20 cellular contexts compared by ENCODE assay signal in genomic region chr6:129115491-129115890, GRCh38.
DNase-seq lines count a peak whose midpoint lies in the region; ATAC-seq and TF ChIP-seq lines count a peak whose summit lies in the region.
"Had no signal": no experiment of that assay in that cellular context is flagged by ENCODE, and none has a peak within 500 bp of the region (broad histone marks: within the 10 kb centered on the region; RNA-seq: fewer than 3 reads in every experiment).

No MANE protein-coding gene starts in this region.

- no peaks in the 10 kb centered on the region for H3K9me3 Mint-ChIP-seq in memory B cell
- H3K9me3 Mint-ChIP-seq: GM23338 had no signal

- H3K9me2 ChIP-seq in OCI-LY7 (ENCODE audit: insufficient read depth, low read length), result no peaks in the 10 kb centered on the region

- POLR2A ChIA-PET in OCI-LY7 (lab: Charles Lee), result interaction anchor here (0.6 to 1.5 kb wide), 5 partner anchors 11 to 85 kb away, joined by 3 to 6 read pairs (median 3); no protein-coding TSS in a partner anchor

- CTCF ChIA-PET in OCI-LY7 (lab: Charles Lee; ENCODE audit: unreplicated experiment), result no interaction called here

- no peaks in the 10 kb centered on the region for H3K27me3 Mint-ChIP-seq in memory B cell

- no peak overlapping the region for H3K4me2 ChIP-seq in OCI-LY7 (ENCODE audit: low read length)
- H3K4me2 ChIP-seq in mesendoderm (ENCODE audit: low read length), result no peak overlapping the region
- H3K4me2 ChIP-seq: BLaER1, GM23338, KMS-11 had no signal

- H2BK120ac ChIP-seq in mesendoderm (ENCODE audit: low read depth, low read length), result no peak overlapping the region

- no peak for ATAC-seq in heart left ventricle
- ATAC-seq in Right ventricle myocardium inferior, result no peak
- ATAC-seq in memory B cell (ENCODE audit: low read depth), result peak; percentile 21
- ATAC-seq in GM19351 (IDR thresholded peaks at IDR 0.05; ENCODE audit: unreplicated experiment), result no peak
- no peak for ATAC-seq in HG02759 (IDR thresholded peaks at IDR 0.05; ENCODE audit: unreplicated experiment)
- ATAC-seq: GM12878, GM23338, Panc1 had no signal

- H3K27ac ChIP-seq in heart left ventricle (peak overlapping the region in 10 of 12 donors; percentile 4 to 62 (median 40)), OCI-LY7 (ENCODE audit: low read depth, low read length, poor library complexity, severe bottlenecking) (no peak overlapping the region), vagina (peak overlapping the region; percentile 33), mesendoderm (ENCODE audit: low read depth, low read length) (no peak overlapping the region)
- H3K27ac ChIP-seq: BLaER1, KMS-11 had no signal

- no peak overlapping the region for H2BK15ac ChIP-seq in mesendoderm (replicated peaks; ENCODE audit: low read depth)

- no peak overlapping the region for H3K9ac ChIP-seq in mesendoderm (ENCODE audit: low read length)
- H3K9ac ChIP-seq: BLaER1, KMS-11 had no signal

- no peak overlapping the region for H3K18ac ChIP-seq in mesendoderm (ENCODE audit: low read length)

- no peaks in the 10 kb centered on the region for H3K36me3 Mint-ChIP-seq in memory B cell
- H3K36me3 Mint-ChIP-seq: CD8-positive, alpha-beta memory T cell had no signal

- 46 to 66% (median 49%) methylated on average over 3 of the region's 3 CpGs for WGBS in heart left ventricle, 4 donors
- no CpG with 5 or more reads among the region's 3 CpGs for WGBS in mesendoderm (ENCODE audit: extremely low coverage, insufficient coverage, low lambda C conversion rate)

- no peak for TF ChIP-seq CTCF in heart left ventricle (IDR thresholded peaks at IDR 0.05)
- TF ChIP-seq CTCF in OCI-LY7 (conservative IDR thresholded peaks at IDR 0.05; ENCODE audit: low read length), result no peak
- no peak for TF ChIP-seq CTCF in vagina (IDR thresholded peaks at IDR 0.05)

- no peak overlapping the region for H3K27ac Mint-ChIP-seq in memory B cell
- H3K27ac Mint-ChIP-seq: CD8-positive, alpha-beta memory T cell; GM23338 had no signal

- no peak overlapping the region for H3K4me3 Mint-ChIP-seq in memory B cell
- H3K4me3 Mint-ChIP-seq: CD8-positive, alpha-beta memory T cell; GM23338 had no signal

- TF ChIP-seq POLR2A in heart left ventricle (IDR thresholded peaks at IDR 0.05) (no peak), vagina (IDR thresholded peaks at IDR 0.05) (no peak)

- H4K8ac ChIP-seq in mesendoderm (ENCODE audit: low read depth, low read length), result no peak overlapping the region

- H3K4me1 ChIP-seq in heart left ventricle (peaks cover 0 to 72% (median 42%) of the 10 kb centered on the region in 12 donors), OCI-LY7 (ENCODE audit: insufficient read depth, low read length, poor library complexity, severe bottlenecking) (no peaks in the 10 kb centered on the region), vagina (peaks cover 23% of the 10 kb centered on the region), mesendoderm (ENCODE audit: control insufficient read depth, low read depth, low read length) (no peaks in the 10 kb centered on the region)
- H3K4me1 ChIP-seq: BLaER1 had no signal

- no peaks in the 10 kb centered on the region for H3K79me2 ChIP-seq in OCI-LY7 (ENCODE audit: insufficient read depth, low read depth, low read length)
- no peaks in the 10 kb centered on the region for H3K79me2 ChIP-seq in mesendoderm (ENCODE audit: control insufficient read depth, insufficient read depth, low read length)

- H3K9me3 ChIP-seq in heart left ventricle, result no peaks in the 10 kb centered on the region
- no peaks in the 10 kb centered on the region for H3K9me3 ChIP-seq in OCI-LY7 (ENCODE audit: low read length)
- H3K9me3 ChIP-seq in vagina, result no peaks in the 10 kb centered on the region
- H3K9me3 ChIP-seq: BLaER1 had no signal

- H3K36me3 ChIP-seq in heart left ventricle, result no peaks in the 10 kb centered on the region
- H3K36me3 ChIP-seq in OCI-LY7 (ENCODE audit: insufficient read depth, low read length), result no peaks in the 10 kb centered on the region
- H3K36me3 ChIP-seq in vagina, result no peaks in the 10 kb centered on the region
- no peaks in the 10 kb centered on the region for H3K36me3 ChIP-seq in mesendoderm (ENCODE audit: control insufficient read depth, insufficient read depth, low read length)
- H3K36me3 ChIP-seq: BLaER1 had no signal

- no peaks in the 10 kb centered on the region for H4K20me1 ChIP-seq in OCI-LY7 (ENCODE audit: insufficient read depth, low read length)
- H4K20me1 ChIP-seq: BLaER1 had no signal

- H3K27me3 ChIP-seq in heart left ventricle (no peaks in the 10 kb centered on the region), vagina (no peaks in the 10 kb centered on the region), mesendoderm (ENCODE audit: insufficient read depth, low read length, poor library complexity) (no peaks in the 10 kb centered on the region)
- H3K27me3 ChIP-seq: BLaER1 had no signal

- no peak overlapping the region for H2BK5ac ChIP-seq in mesendoderm (ENCODE audit: low read length)

- 0 out of 2 replicates have a peak overlapping the region, but pooled peaks have one; percentile 6 for H2AFZ ChIP-seq in OCI-LY7 (ENCODE audit: low read length)
- H2AFZ ChIP-seq: GM23338 had no signal

- DNase-seq in heart left ventricle (no peak), Right ventricle myocardium inferior (ENCODE audit: missing footprints) (no peak), OCI-LY7 (ENCODE audit: low spot score) (no peak), memory B cell (ENCODE audit: low spot score in 2 of 2) (no peak), vagina (ENCODE audit: extremely low spot score in 2 of 2) (no peak), mesendoderm (no peak)
- DNase-seq: 8988T; CD8-positive, alpha-beta memory T cell; DND-41; NCI-H1105; NCI-H1694; NCI-H2227 treated with DMSO at 0.1 percent for 48 hours; NCI-H524 had no signal

- no peak overlapping the region for H3K56ac ChIP-seq in mesendoderm (ENCODE audit: low read length)

- H3K79me1 ChIP-seq in mesendoderm (ENCODE audit: low read length), result no peaks in the 10 kb centered on the region

- H3K4me3 ChIP-seq in heart left ventricle, result no peak overlapping the region
- H3K4me3 ChIP-seq in OCI-LY7 (ENCODE audit: low read depth, low read length, poor library complexity, severe bottlenecking), result no peak overlapping the region
- H3K4me3 ChIP-seq in vagina, result no peak overlapping the region
- no peak overlapping the region for H3K4me3 ChIP-seq in mesendoderm (ENCODE audit: low read length)
- H3K4me3 ChIP-seq: BLaER1, GM12878, GM23338 had no signal

- H3K4me1 Mint-ChIP-seq in memory B cell, result no peaks in the 10 kb centered on the region
- H3K4me1 Mint-ChIP-seq: CD8-positive, alpha-beta memory T cell; GM23338 had no signal

- H2AK5ac ChIP-seq in mesendoderm (ENCODE audit: low read length), result no peak overlapping the region

- H3K23ac ChIP-seq in mesendoderm (ENCODE audit: low read length), result no peak overlapping the region

- no peak overlapping the region for H4K5ac ChIP-seq in mesendoderm (ENCODE audit: low read length)

- no peak overlapping the region for H3K4ac ChIP-seq in mesendoderm (ENCODE audit: low read depth, low read length)

- BruUV-seq in OCI-LY7 (replicated peaks; lab: Mats Ljungman, UMichigan), result no TSS peak

- intact Hi-C loops in heart left ventricle (cut with DNase I), result no loop called here
- intact Hi-C loops in Right ventricle myocardium inferior (cut with DNase I), result no loop called here
- intact Hi-C loops in OCI-LY7 (cut with micrococcal nuclease; ENCODE audit: unreplicated experiment), result no loop called here
- intact Hi-C loops in vagina (cut with DNase I), result no loop called here

Comparison
In these comparisons a context has a peak if more than half of its experiments do, and no peak if none do; other contexts are left out.
1. H3K27ac ChIP-seq: peak in heart left ventricle (10 of 12) and vagina (single experiment); none in OCI-LY7 (single experiment) and mesendoderm (single experiment).